ENCODE assay signal across 17 cellular contexts in the genomic region with DNA sequence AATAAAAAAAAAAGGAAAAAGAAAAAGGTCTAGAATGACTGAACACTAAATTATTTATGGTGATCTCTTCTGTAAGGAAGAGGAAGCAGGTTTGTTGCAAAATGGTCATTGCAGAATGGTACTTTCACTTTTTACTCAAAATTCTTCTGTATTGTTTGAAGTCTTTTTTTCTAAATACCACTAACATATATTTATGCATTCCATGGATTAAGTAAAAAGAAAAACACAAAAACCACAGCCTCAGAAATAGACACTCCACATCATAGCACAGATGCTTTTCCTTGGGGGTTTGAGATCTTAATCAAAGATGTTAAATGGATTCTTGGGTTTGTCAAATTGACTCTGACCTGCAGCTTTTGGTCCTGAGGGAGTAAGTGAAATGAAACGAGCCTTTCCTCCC. TPM values are rescaled to one million over a fixed set of nuclear protein-coding genes. Genes with fewer than 3 reads are reported as not detected.
DNase-seq lines count a peak whose midpoint lies in the region; TF ChIP-seq lines count a peak whose summit lies in the region.
"Had no signal": no experiment of that assay in that cellular context is flagged by ENCODE, and none has a peak within 500 bp of the region (broad histone marks: within the 10 kb centered on the region; RNA-seq: fewer than 3 reads in every experiment).

No MANE protein-coding gene starts in this region.

- H3K4me3 ChIP-seq in AG04449 (ENCODE audit: low read depth, low read length) (no peak overlapping the region), fibroblast of the aortic adventitia (ENCODE audit: low read depth, low read length) (no peak overlapping the region)
- no peak overlapping the region for H3K4me3 ChIP-seq in Jurkat, Clone E6-1 (ENCODE audit: low read length)
- H3K4me3 ChIP-seq: esophagus muscularis mucosa, hepatocyte, testis had no signal

- POLR2A ChIA-PET in AG04449 (lab: Yijun Ruan, JAX), result interaction anchor here (4.4 kb wide), 1 partner anchor 47 kb away, joined by 23 read pairs; the partner anchor contains the start of gene RHOB

- TF ChIP-seq CTCF in AG04449 (IDR thresholded peaks at IDR 0.05; ENCODE audit: insufficient read depth, low read length, missing control alignments) (no peak), fibroblast of the aortic adventitia (IDR thresholded peaks at IDR 0.05; ENCODE audit: insufficient read depth, low read length) (no peak), GM20000 (IDR thresholded peaks at IDR 0.05; ENCODE audit: extremely low read depth, missing control alignments) (no peak)

- CTCF ChIA-PET in AG04449 (lab: Yijun Ruan, JAX), result interaction anchor here (1.6 kb wide), 1 partner anchor 17 kb away, joined by 5 read pairs; no protein-coding TSS in a partner anchor

- peak; percentile 51 for DNase-seq in AG04449 (ENCODE audit: low read depth, low spot score)
- DNase-seq in Jurkat, Clone E6-1 (ENCODE audit: low read depth, low spot score), result peak; percentile 21
- DNase-seq in SKM-1 (lab: John Stamatoyannopoulos, UW; ENCODE audit: unreplicated experiment), result peak; percentile 36
- DNase-seq in fibroblast of the aortic adventitia (ENCODE audit: low read depth), result peak; percentile 69
- no peak for DNase-seq in Ammon's horn (ENCODE audit: low spot score)
- DNase-seq in kidney tubule cell (ENCODE audit: low spot score), result no peak
- no peak for DNase-seq in midbrain (lab: John Stamatoyannopoulos, UW)
- no peak for DNase-seq in GM20000 (ENCODE audit: low spot score)
- DNase-seq: activated CD4-positive, alpha-beta T cell treated with anti-CD3 and anti-CD28 coated beads for 48 hours; activated T-cell treated with anti-CD3 and anti-CD28 coated beads, Interleukin-2, amount 50 U/mL, for 72 hours; cortex of kidney; NCI-H2107; NCI-H82; T-helper 9 cell; testis had no signal

RNA-seq across cellular contexts. Expression of gene RHOB, which starts 47.4 kb away (rescaled TPM):
- 1.1 TPM for polyA plus RNA-seq in Jurkat, Clone E6-1 (2012; ENCODE audit: insufficient read depth, insufficient read length)
- 40.5 and 82.0 TPM in 2 replicates for total RNA-seq in fibroblast of the aortic adventitia (ENCODE audit: low replicate concordance)

Comparison
In these comparisons a context has a peak if more than half of its experiments do, and no peak if none do; other contexts are left out.
1. DNase-seq: peak in AG04449 (single experiment), Jurkat, Clone E6-1 (single experiment), SKM-1 (single experiment) and fibroblast of the aortic adventitia (single experiment); none in Ammon's horn (single experiment), kidney tubule cell (single experiment), midbrain (single experiment) and GM20000 (single experiment).